In genomic region chr7:125074141-125074540, GRCh38 we compare ENCODE assay signal across 23 cellular contexts.
A peak's percentile ranks its signal among the peaks of the same experiment; 100 is the strongest.
DNase-seq lines count a peak whose midpoint lies in the region; ATAC-seq and TF ChIP-seq lines count a peak whose summit lies in the region.
"Had no signal": no experiment of that assay in that cellular context is flagged by ENCODE, and none has a peak within 500 bp of the region (broad histone marks: within the 10 kb centered on the region; RNA-seq: fewer than 3 reads in every experiment).

No MANE protein-coding gene starts in this region.

- no peak overlapping the region for H3K4me3 Mint-ChIP-seq in natural killer cell treated with Interleukin-12 subunit alpha and Interleukin-12 subunit beta and Interleukin-15 and Interleukin-18, amount 100 ng/mL, for 72 hours
- H3K4me3 Mint-ChIP-seq: CD8-positive, alpha-beta T cell had no signal

- no peak for TF ChIP-seq RAD21 in Ishikawa (IDR thresholded peaks at IDR 0.05; ENCODE audit: low read depth)

- peak; percentile 74 for ATAC-seq in left lung
- no peak for ATAC-seq in natural killer cell treated with Interleukin-12 subunit alpha and Interleukin-12 subunit beta and Interleukin-15 and Interleukin-18, amount 100 ng/mL, for 72 hours
- ATAC-seq in HG02870 (IDR thresholded peaks at IDR 0.05; ENCODE audit: unreplicated experiment): no peak
- ATAC-seq: CD8-positive, alpha-beta T cell; HCT116; SK-N-SH treated with all-trans-retinoic acid at 6 μM for 48 hours had no signal

- H3K36me3 ChIP-seq in left lung: no peaks in the 10 kb centered on the region

- H3K9me3 ChIP-seq in left lung: peaks cover 0 to 6% of the 10 kb centered on the region in 2 donors

- no peaks in the 10 kb centered on the region for H3K4me1 ChIP-seq in left lung

- H3K36me3 Mint-ChIP-seq in natural killer cell treated with Interleukin-12 subunit alpha and Interleukin-12 subunit beta and Interleukin-15 and Interleukin-18, amount 100 ng/mL, for 72 hours: peaks cover 10% of the 10 kb centered on the region
- H3K36me3 Mint-ChIP-seq: CD8-positive, alpha-beta T cell had no signal

- no peaks in the 10 kb centered on the region for H3K27me3 Mint-ChIP-seq in natural killer cell treated with Interleukin-12 subunit alpha and Interleukin-12 subunit beta and Interleukin-15 and Interleukin-18, amount 100 ng/mL, for 72 hours

- no peak for TF ChIP-seq CTCF in epithelial cell of esophagus (IDR thresholded peaks at IDR 0.05; ENCODE audit: insufficient read depth, low read depth, low read length, missing control alignments)
- TF ChIP-seq CTCF in left lung (IDR thresholded peaks at IDR 0.05): no peak

- H3K9me3 Mint-ChIP-seq in natural killer cell treated with Interleukin-12 subunit alpha and Interleukin-12 subunit beta and Interleukin-15 and Interleukin-18, amount 100 ng/mL, for 72 hours: peaks cover 12% of the 10 kb centered on the region

- intact Hi-C loops in left lung (cut with DNase I): no loop called here

- H3K27ac Mint-ChIP-seq in natural killer cell treated with Interleukin-12 subunit alpha and Interleukin-12 subunit beta and Interleukin-15 and Interleukin-18, amount 100 ng/mL, for 72 hours: no peak overlapping the region
- H3K27ac Mint-ChIP-seq: CD8-positive, alpha-beta T cell had no signal

- no peaks in the 10 kb centered on the region for H3K27me3 ChIP-seq in left lung

- TF ChIP-seq EP300 in Ishikawa (IDR thresholded peaks at IDR 0.05; ENCODE audit: borderline replicate concordance): no peak

- no peak overlapping the region for H3K4me3 ChIP-seq in epithelial cell of esophagus (ENCODE audit: low read length)
- no peak overlapping the region for H3K4me3 ChIP-seq in left lung

- H3K4me1 Mint-ChIP-seq in natural killer cell treated with Interleukin-12 subunit alpha and Interleukin-12 subunit beta and Interleukin-15 and Interleukin-18, amount 100 ng/mL, for 72 hours (ENCODE audit: low read depth in 2 of 2): no peaks in the 10 kb centered on the region

- DNase-seq in NCI-H1105 treated with DMSO at 0.1 percent for 48 hours (lab: John Stamatoyannopoulos, UW): peak; percentile 18
- DNase-seq in NCI-H1105 (lab: John Stamatoyannopoulos, UW): no peak
- peak; percentile 89 for DNase-seq in epithelial cell of esophagus (ENCODE audit: low read depth)
- no peak for DNase-seq in left lung
- DNase-seq in natural killer cell treated with Interleukin-12 subunit alpha and Interleukin-12 subunit beta and Interleukin-15 and Interleukin-18, amount 100 ng/mL, for 72 hours (ENCODE audit: low spot score): no peak
- DNase-seq in amniotic stem cell (lab: John Stamatoyannopoulos, UW): no peak
- DNase-seq: C1 segment of cervical spinal cord; CD8-positive, alpha-beta T cell; DMS153; GDM1; Kasumi-1; NCI-H1436; NCI-H187 treated with DMSO at 0.1 percent for 48 hours; NCI-H226; NCI-H524 treated with DMSO at 0.1 percent for 48 hours; NCI-H82; RPMI8226; SHP77 treated with DMSO at 0.1 percent for 48 hours had no signal

- no peak overlapping the region for H3K27ac ChIP-seq in left lung
- H3K27ac ChIP-seq: 22Rv1 had no signal

TF ChIP-seq in Ishikawa, 13 proteins besides CTCF, POLR2A, EP300 and RAD21:
- TF ChIP-seq MAX (IDR thresholded peaks at IDR 0.05) (no peak), TEAD4 (IDR thresholded peaks at IDR 0.05) (peak; percentile 47)

Comparison
In these comparisons a context has a peak if more than half of its experiments do, and no peak if none do; other contexts are left out.
1. DNase-seq: peak in NCI-H1105 treated with DMSO at 0.1 percent for 48 hours (single experiment) and epithelial cell of esophagus (single experiment); none in NCI-H1105 (single experiment), left lung (0 of 2), natural killer cell treated with Interleukin-12 subunit alpha and Interleukin-12 subunit beta and Interleukin-15 and Interleukin-18, amount 100 ng/mL, for 72 hours (single experiment) and amniotic stem cell (single experiment).